In genomic region chr1:16276302-16277020, GRCh38 we compare ENCODE assay signal across 16 cellular contexts.
"Had no signal": no experiment of that assay in that cellular context is flagged by ENCODE, and none has a peak within 500 bp of the region (broad histone marks: within the 10 kb centered on the region; RNA-seq: fewer than 3 reads in every experiment).

No MANE protein-coding gene starts in this region.

- H3K4me3 ChIP-seq: lung, pancreas, tibial artery had no signal

- H3K4me1 ChIP-seq: pancreas had no signal

- ATAC-seq: activated CD4-positive, CD25-positive, alpha-beta regulatory T cell treated with anti-CD3 and anti-CD28 coated beads, Interleukin-2, amount 50 U/mL, for 24 hours; effector memory CD8-positive, alpha-beta T cell; pancreas; stimulated activated effector memory CD8-positive, alpha-beta T cell treated with anti-CD3 and anti-CD28 coated beads, Interleukin-12 subunit alpha, Interleukin-12 subunit beta, amount 100 ng/mL, for 72 hours; T-cell had no signal

- H3K9me3 Mint-ChIP-seq: activated T-helper 1 cell treated with anti-CD3 and anti-CD28 coated beads, Interleukin-12 subunit alpha, Interleukin-12 subunit beta, Interleukin-2, Interleukin-4 antibody, amounts not matched to agents 30 ng/mL and 10 ng/mL and 1 ng/mL, durations not matched to agents 14 hours and 24 hours and 36 hours; dendritic cell treated with granulocyte-macrophage colony-stimulating factor and Interleukin-4, amounts not matched to agents 40 ng/mL and 50 ng/mL, for 4 days; effector memory CD8-positive, alpha-beta T cell; immature natural killer cell; naive B cell; stimulated activated effector memory CD8-positive, alpha-beta T cell treated with anti-CD3 and anti-CD28 coated beads, Interleukin-12 subunit alpha, Interleukin-12 subunit beta, amount 100 ng/mL, for 72 hours; T-cell had no signal

- H3K36me3 ChIP-seq: pancreas, tibial artery had no signal

- H3K36me3 Mint-ChIP-seq: immature natural killer cell had no signal

- H3K27ac Mint-ChIP-seq: activated T-helper 1 cell treated with anti-CD3 and anti-CD28 coated beads, Interleukin-12 subunit alpha, Interleukin-12 subunit beta, Interleukin-2, Interleukin-4 antibody, amounts not matched to agents 30 ng/mL and 10 ng/mL and 1 ng/mL, durations not matched to agents 14 hours and 24 hours and 36 hours; dendritic cell treated with granulocyte-macrophage colony-stimulating factor and Interleukin-4, amounts not matched to agents 40 ng/mL and 50 ng/mL, for 4 days; naive B cell; stimulated activated effector memory CD8-positive, alpha-beta T cell treated with anti-CD3 and anti-CD28 coated beads, Interleukin-12 subunit alpha, Interleukin-12 subunit beta, amount 100 ng/mL, for 72 hours; T-cell had no signal

- H3K4me3 Mint-ChIP-seq: activated T-helper 1 cell treated with anti-CD3 and anti-CD28 coated beads, Interleukin-12 subunit alpha, Interleukin-12 subunit beta, Interleukin-2, Interleukin-4 antibody, amounts not matched to agents 30 ng/mL and 10 ng/mL and 1 ng/mL, durations not matched to agents 14 hours and 24 hours and 36 hours; dendritic cell treated with granulocyte-macrophage colony-stimulating factor and Interleukin-4, amounts not matched to agents 40 ng/mL and 50 ng/mL, for 4 days; effector memory CD8-positive, alpha-beta T cell; immature natural killer cell; naive B cell; stimulated activated effector memory CD8-positive, alpha-beta T cell treated with anti-CD3 and anti-CD28 coated beads, Interleukin-12 subunit alpha, Interleukin-12 subunit beta, amount 100 ng/mL, for 72 hours; T-cell had no signal

- H3K27ac ChIP-seq: epithelial cell of prostate, pancreas, tibial artery had no signal

- H3K27me3 ChIP-seq: pancreas, tibial artery had no signal

- DNase-seq: activated CD4-positive, alpha-beta T cell treated with anti-CD3 and anti-CD28 coated beads, Interleukin-2, amount 50 U/mL, for 1 hour; anterior cingulate cortex; effector memory CD8-positive, alpha-beta T cell; head of caudate nucleus; immature natural killer cell; naive B cell; pancreas; T-cell; T1000 had no signal

- H3K9me3 ChIP-seq: pancreas, tibial artery had no signal

- H3K27me3 Mint-ChIP-seq: dendritic cell treated with granulocyte-macrophage colony-stimulating factor and Interleukin-4, amounts not matched to agents 40 ng/mL and 50 ng/mL, for 4 days; effector memory CD8-positive, alpha-beta T cell; naive B cell; T-cell had no signal
